In genomic region chr19:52948025-52948770, GRCh38 we compare ENCODE assay signal across 17 cellular contexts. TPM values are rescaled to one million over a fixed set of nuclear protein-coding genes. Genes with fewer than 3 reads are reported as not detected.
DNase-seq lines count a peak whose midpoint lies in the region; ATAC-seq and TF ChIP-seq lines count a peak whose summit lies in the region.
"Had no signal": no experiment of that assay in that cellular context is flagged by ENCODE, and none has a peak within 500 bp of the region (broad histone marks: within the 10 kb centered on the region; RNA-seq: fewer than 3 reads in every experiment).

No MANE protein-coding gene starts in this region.

- no peak for TF ChIP-seq POLR2A in stomach (IDR thresholded peaks at IDR 0.05)

- no peak for ATAC-seq in HG03025 (IDR thresholded peaks at IDR 0.05; ENCODE audit: low FRiP score, unreplicated experiment)
- ATAC-seq: HCT116 had no signal

- H3K27ac ChIP-seq in BLaER1, result no peak overlapping the region
- no peak overlapping the region for H3K27ac ChIP-seq in BLaER1 treated with 17β-estradiol and CSF1 and Interleukin-3, amounts not matched to agents 10 nM and 100 nM
- no peak overlapping the region for H3K27ac ChIP-seq in stomach

- no peaks in the 10 kb centered on the region for H4K20me1 ChIP-seq in BLaER1
- H4K20me1 ChIP-seq in BLaER1 treated with 17β-estradiol and CSF1 and Interleukin-3, amounts not matched to agents 10 nM and 100 nM, result no peaks in the 10 kb centered on the region

- DNase-seq in adipocyte (ENCODE audit: low read depth), result no peak
- no peak for DNase-seq in progenitor cell of endocrine pancreas (ENCODE audit: low spot score, unreplicated experiment)
- no peak for DNase-seq in stomach
- DNase-seq: ACHN; BE2C; Calu3; CD4-positive, alpha-beta memory T cell; GOT3; H7; HFFc6; IMR-90; KBM-7 had no signal

- H3K36me3 ChIP-seq in BLaER1, result peaks cover 67% of the 10 kb centered on the region
- H3K36me3 ChIP-seq in BLaER1 treated with 17β-estradiol and CSF1 and Interleukin-3, amounts not matched to agents 10 nM and 100 nM, result peaks cover 52 to 65% (median 63%) of the 10 kb centered on the region in 11 experiments
- H3K36me3 ChIP-seq in adipocyte (ENCODE audit: control insufficient read depth, insufficient read depth, low read length, severe bottlenecking), result peaks cover 41% of the 10 kb centered on the region
- peaks cover 34 to 52% (median 40%) of the 10 kb centered on the region in 4 donors for H3K36me3 ChIP-seq in stomach

- no peak overlapping the region for H3K4me2 ChIP-seq in BLaER1
- H3K4me2 ChIP-seq in BLaER1 treated with 17β-estradiol and CSF1 and Interleukin-3, amounts not matched to agents 10 nM and 100 nM, result no peak overlapping the region

- H3K9ac ChIP-seq in BLaER1 (no peak overlapping the region), adipocyte (ENCODE audit: low read length) (no peak overlapping the region)
- H3K9ac ChIP-seq in BLaER1 treated with 17β-estradiol and CSF1 and Interleukin-3, amounts not matched to agents 10 nM and 100 nM, result no peak overlapping the region

- H3K4me1 Mint-ChIP-seq in progenitor cell of endocrine pancreas (ENCODE audit: low read depth), result peaks cover 18% of the 10 kb centered on the region

- 87 to 94% (median 90%) methylated on average over 13 of the region's 13 CpGs for WGBS in stomach, 5 donors

- peak overlapping the region; percentile 45 for H3K27ac Mint-ChIP-seq in progenitor cell of endocrine pancreas
- H3K27ac Mint-ChIP-seq: CD14-positive monocyte; CD4-positive, alpha-beta memory T cell; HFFc6 had no signal

- H3K9me3 ChIP-seq in BLaER1 (peaks cover 67% of the 10 kb centered on the region), adipocyte (ENCODE audit: control insufficient read depth, low read length) (peaks cover 64% of the 10 kb centered on the region), stomach (peaks cover 62 to 77% (median 73%) of the 10 kb centered on the region in 4 donors)
- peaks cover 67 to 89% (median 67%) of the 10 kb centered on the region in 11 experiments for H3K9me3 ChIP-seq in BLaER1 treated with 17β-estradiol and CSF1 and Interleukin-3, amounts not matched to agents 10 nM and 100 nM (replicated peaks in 1 of 11)

- H3K27me3 ChIP-seq in BLaER1 (no peaks in the 10 kb centered on the region), adipocyte (replicated peaks; ENCODE audit: control insufficient read depth, insufficient read depth, low read length) (no peaks in the 10 kb centered on the region), stomach (no peaks in the 10 kb centered on the region)
- no peaks in the 10 kb centered on the region; a peak in 1 of 22 replicates for H3K27me3 ChIP-seq in BLaER1 treated with 17β-estradiol and CSF1 and Interleukin-3, amounts not matched to agents 10 nM and 100 nM
- H3K27me3 ChIP-seq: BE2C had no signal

- H3K9me3 Mint-ChIP-seq in progenitor cell of endocrine pancreas (ENCODE audit: low read depth), result peaks cover 35% of the 10 kb centered on the region

- H3K4me1 ChIP-seq in BLaER1, result peaks cover 4% of the 10 kb centered on the region
- peaks cover 3 to 7% (median 5%) of the 10 kb centered on the region in 10 experiments; a peak in 18 of 20 replicates for H3K4me1 ChIP-seq in BLaER1 treated with 17β-estradiol and CSF1 and Interleukin-3, amounts not matched to agents 10 nM and 100 nM
- H3K4me1 ChIP-seq in adipocyte (ENCODE audit: control insufficient read depth, insufficient read depth, low read length), result no peaks in the 10 kb centered on the region
- H3K4me1 ChIP-seq in stomach, result peaks cover 0 to 15% (median 8%) of the 10 kb centered on the region in 4 donors
- H3K4me1 ChIP-seq: BE2C had no signal

- peaks cover 52% of the 10 kb centered on the region for H3K36me3 Mint-ChIP-seq in progenitor cell of endocrine pancreas (ENCODE audit: insufficient read depth)

- H3K4me3 ChIP-seq in BLaER1 (peak overlapping the region; percentile 26; the same call in 1 of the 2 replicates), adipocyte (ENCODE audit: low read length) (peak overlapping the region; percentile 41), stomach (no peak overlapping the region)
- H3K4me3 ChIP-seq in BLaER1 treated with 17β-estradiol and CSF1 and Interleukin-3, amounts not matched to agents 10 nM and 100 nM, result peak overlapping the region in 7 of 10 experiments; percentile 12 to 50 (median 25); a peak in 9 of 20 replicates

- H3K4me3 Mint-ChIP-seq in progenitor cell of endocrine pancreas (ENCODE audit: low read depth), result no peak overlapping the region
- H3K4me3 Mint-ChIP-seq: CD14-positive monocyte; CD4-positive, alpha-beta memory T cell; HFFc6 had no signal

- H3K27me3 Mint-ChIP-seq in progenitor cell of endocrine pancreas, result no peaks in the 10 kb centered on the region
- H3K27me3 Mint-ChIP-seq: CD4-positive, alpha-beta memory T cell had no signal

- intact Hi-C loops in stomach (cut with DNase I; ENCODE audit: low total_unique reads), result no loop called here

- TF ChIP-seq CTCF in progenitor cell of endocrine pancreas (IDR thresholded peaks at IDR 0.05; ENCODE audit: unreplicated experiment) (no peak), stomach (IDR thresholded peaks at IDR 0.05) (no peak)

- TF ChIP-seq EP300 in stomach (IDR thresholded peaks at IDR 0.05), result no peak

RNA-seq across cellular contexts. Expression of gene ZNF816, which starts 14.5 kb away (rescaled TPM):
- total RNA-seq in progenitor cell of endocrine pancreas, result 23.8 and 25.3 TPM in 2 replicates
- total RNA-seq in stomach, result 10 to 100 TPM in 4 of 5 donors, 1 to 10 TPM in 1; 2.9 to 41.4 (median 16.9) TPM
- polyA plus RNA-seq in stomach, result 1 to 10 TPM; 3.2 to 4.0 (median 3.8) TPM

RNA-seq across cellular contexts. Expression of gene ZNF888, which starts 25.0 kb away (rescaled TPM):
- total RNA-seq in progenitor cell of endocrine pancreas, result 16.0 and 16.8 TPM in 2 replicates
- total RNA-seq in stomach, result 10 to 100 TPM in 2 of 5 donors, 1 to 10 TPM in 2, under 1 TPM in 1; 0.29 to 13.4 (median 9.3) TPM
- polyA plus RNA-seq in stomach, result 1 to 10 TPM; 2.6 to 5.7 (median 3.9) TPM

RNA-seq across cellular contexts. Expression of gene ZNF320, which starts 50.8 kb away (rescaled TPM):
- total RNA-seq in progenitor cell of endocrine pancreas (43.9 and 50.0 TPM in 2 replicates), stomach (10 to 100 TPM in 4 of 5 donors, not detected in 1; 23.5 to 94.6 (median 33.2) TPM)
- 1 to 10 TPM in 2 of 3 donors, not detected in 1; 3.0 to 3.7 TPM for polyA plus RNA-seq in stomach

Comparison
In these comparisons a context has a peak if more than half of its experiments do, and no peak if none do; other contexts are left out.
1. H3K4me3 ChIP-seq: peak in BLaER1 (single experiment), BLaER1 treated with 17β-estradiol and CSF1 and Interleukin-3, amounts not matched to agents 10 nM and 100 nM (7 of 10) and adipocyte (single experiment); none in stomach (0 of 4).